ENCODE assay signal across 28 cellular contexts in genomic region chr4:163017135-163017534, GRCh38.
"Had no signal": no experiment of that assay in that cellular context is flagged by ENCODE, and none has a peak within 500 bp of the region (broad histone marks: within the 10 kb centered on the region; RNA-seq: fewer than 3 reads in every experiment).

No MANE protein-coding gene starts in this region.

- H3K4me3 ChIP-seq: colonic mucosa, coronary artery, dorsolateral prefrontal cortex, esophagus muscularis mucosa, esophagus squamous epithelium, gastrocnemius medialis, gastroesophageal sphincter, heart left ventricle, heart right ventricle, hepatocyte had no signal

- H3K36me3 ChIP-seq: colonic mucosa, esophagus muscularis mucosa, esophagus squamous epithelium, gastrocnemius medialis, gastroesophageal sphincter, heart left ventricle, heart right ventricle had no signal

- H3K4me2 ChIP-seq: hepatocyte had no signal

- H3K4me1 ChIP-seq: colonic mucosa, esophagus muscularis mucosa, esophagus squamous epithelium, foreskin keratinocyte, gastrocnemius medialis, gastroesophageal sphincter, heart left ventricle, heart right ventricle had no signal

- FAIRE-seq: endometrium, endothelial cell of umbilical vein, frontal cortex had no signal

- DNase-seq: colonic mucosa; cortex of kidney; dermis blood vessel endothelial cell; dorsolateral prefrontal cortex; effector CD4-positive, alpha-beta T cell; effector CD8-positive, alpha-beta T cell; effector memory CD4-positive, alpha-beta T cell; effector memory CD8-positive, alpha-beta T cell; endodermal cell; erythroblast; esophagus squamous epithelium; foreskin fibroblast; foreskin keratinocyte; foreskin melanocyte; gastrocnemius medialis; glutamatergic neuron; head of caudate nucleus; heart left ventricle; heart right ventricle had no signal

- ATAC-seq: effector memory CD8-positive, alpha-beta T cell; esophagus mucosa; foreskin keratinocyte; gastrocnemius medialis; gastroesophageal sphincter; heart left ventricle; heart right ventricle had no signal

- H3K27me3 ChIP-seq: colonic mucosa, dorsolateral prefrontal cortex, esophagus muscularis mucosa, esophagus squamous epithelium, foreskin keratinocyte, gastrocnemius medialis, gastroesophageal sphincter, heart left ventricle, heart right ventricle, hepatocyte had no signal

- H2AFZ ChIP-seq: hepatocyte had no signal

- H3K79me2 ChIP-seq: hepatocyte had no signal

- H3K27ac ChIP-seq: colonic mucosa, coronary artery, dorsolateral prefrontal cortex, epithelial cell of prostate, esophagus muscularis mucosa, esophagus squamous epithelium, foreskin keratinocyte, gastrocnemius medialis, gastroesophageal sphincter, heart left ventricle, heart right ventricle, hepatocyte had no signal

- H3K9me3 ChIP-seq: colonic mucosa, esophagus muscularis mucosa, esophagus squamous epithelium, gastrocnemius medialis, gastroesophageal sphincter, heart left ventricle had no signal
